ENCODE assay signal across 1 cellular context in genomic region chr16:73047536-73048291, GRCh38.
TF ChIP-seq lines count a peak whose summit lies in the region.

Gene ZFHX3 (minus strand): TSS chr16:73048128. CDS start chr16:72960145, 87,983 bp downstream.

TF ChIP-seq in K562, 482 proteins besides CTCF, POLR2A, EP300 and RAD21:
- TF ChIP-seq CHAMP1 (IDR thresholded peaks at IDR 0.05) (no peak), BCL6 (CRISPR knock-in tag; IDR thresholded peaks at IDR 0.05) (no peak), ZNF263 (CRISPR knock-in tag; IDR thresholded peaks at IDR 0.05; ENCODE audit: borderline replicate concordance) (peak; percentile 77)
